In genomic region chr1:213987422-213987875, GRCh38 we compare ENCODE assay signal across 8 cellular contexts. TPM values are rescaled to one million over a fixed set of nuclear protein-coding genes. Genes with fewer than 3 reads are reported as not detected.
DNase-seq lines count a peak whose midpoint lies in the region; ATAC-seq and TF ChIP-seq lines count a peak whose summit lies in the region.

No MANE protein-coding gene starts in this region.

- peak overlapping the region; percentile 93 for H3K4me3 Mint-ChIP-seq in activated naive CD8-positive, alpha-beta T cell
- H3K4me3 Mint-ChIP-seq in stimulated activated naive B cell treated with anti-CD40 and anti-IgM and Interleukin-4, amounts not matched to agents 10 μg/mL and 1 μg/mL and 100 μg/mL, for 72 hours, result peak overlapping the region; percentile 85 to 86

- H3K36me3 Mint-ChIP-seq in activated naive CD8-positive, alpha-beta T cell, result no peaks in the 10 kb centered on the region
- H3K36me3 Mint-ChIP-seq in stimulated activated naive B cell treated with anti-CD40 and anti-IgM and Interleukin-4, amounts not matched to agents 10 μg/mL and 1 μg/mL and 100 μg/mL, for 72 hours, result peaks cover 4 to 18% of the 10 kb centered on the region in 2 donors

- intact Hi-C loops in Right ventricle myocardium inferior (cut with DNase I), result loop anchor here (10.0 kb wide), 2 partner anchors 423 to 743 kb away; no protein-coding TSS in a partner anchor
- intact Hi-C loops in cardiac septum (cut with DNase I), result loop anchor here (10.0 kb wide), 1 partner anchor 743 kb away; no protein-coding TSS in a partner anchor

- peak overlapping the region; percentile 53 for H3K4me3 ChIP-seq in iPS-11a (ENCODE audit: low read depth, low read length)

- in situ Hi-C loops in GM13976 (cut with MboI; ENCODE audit: low sequenced_read_pairs, unreplicated experiment), result no loop called here

- ATAC-seq in Right ventricle myocardium inferior (peak; percentile 46), HG03439 (IDR thresholded peaks at IDR 0.05; ENCODE audit: unreplicated experiment) (peak; percentile 44)
- no peak for ATAC-seq in stimulated activated naive B cell treated with anti-CD40 and anti-IgM and Interleukin-4, amounts not matched to agents 10 μg/mL and 1 μg/mL and 100 μg/mL, for 72 hours (replicated peaks)

- peak; percentile 76 for DNase-seq in Right ventricle myocardium inferior (ENCODE audit: missing footprints)
- no peak for DNase-seq in cardiac septum (ENCODE audit: low spot score)
- DNase-seq in stimulated activated naive B cell treated with anti-CD40 and anti-IgM and Interleukin-4, amounts not matched to agents 10 μg/mL and 1 μg/mL and 100 μg/mL, for 72 hours, result no peak
- DNase-seq in GM19238 (ENCODE audit: insufficient read length, low spot score), result no peak
- no peak for DNase-seq in GM13976 (ENCODE audit: low spot score)

- no peak overlapping the region for H3K27ac Mint-ChIP-seq in activated naive CD8-positive, alpha-beta T cell
- peak overlapping the region; percentile 92 for H3K27ac Mint-ChIP-seq in stimulated activated naive B cell treated with anti-CD40 and anti-IgM and Interleukin-4, amounts not matched to agents 10 μg/mL and 1 μg/mL and 100 μg/mL, for 72 hours

- TF ChIP-seq CTCF in GM13976 (IDR thresholded peaks at IDR 0.05; ENCODE audit: borderline replicate concordance, control extremely low read depth, extremely low read depth, insufficient read depth, missing control alignments), result no peak

- H3K4me1 Mint-ChIP-seq in activated naive CD8-positive, alpha-beta T cell (ENCODE audit: low read depth), result peaks cover 44% of the 10 kb centered on the region
- H3K4me1 Mint-ChIP-seq in stimulated activated naive B cell treated with anti-CD40 and anti-IgM and Interleukin-4, amounts not matched to agents 10 μg/mL and 1 μg/mL and 100 μg/mL, for 72 hours, result peaks cover 20 to 32% of the 10 kb centered on the region in 2 donors

- no peaks in the 10 kb centered on the region for H3K9me3 Mint-ChIP-seq in activated naive CD8-positive, alpha-beta T cell (ENCODE audit: low read depth)
- peaks cover 7 to 13% of the 10 kb centered on the region in 2 donors for H3K9me3 Mint-ChIP-seq in stimulated activated naive B cell treated with anti-CD40 and anti-IgM and Interleukin-4, amounts not matched to agents 10 μg/mL and 1 μg/mL and 100 μg/mL, for 72 hours

- H3K27me3 Mint-ChIP-seq in activated naive CD8-positive, alpha-beta T cell, result peaks cover 66% of the 10 kb centered on the region
- peaks cover 77 to 86% of the 10 kb centered on the region in 2 donors for H3K27me3 Mint-ChIP-seq in stimulated activated naive B cell treated with anti-CD40 and anti-IgM and Interleukin-4, amounts not matched to agents 10 μg/mL and 1 μg/mL and 100 μg/mL, for 72 hours

RNA-seq across cellular contexts. Expression of gene PROX1, which starts 0.3 kb away (rescaled TPM):
- 82.9 TPM for total RNA-seq in Right ventricle myocardium inferior
- total RNA-seq in cardiac septum, result 110 TPM

Comparison
In these comparisons a context has a peak if more than half of its experiments do, and no peak if none do; other contexts are left out.
1. ATAC-seq: peak in Right ventricle myocardium inferior (single experiment) and HG03439 (single experiment); none in stimulated activated naive B cell treated with anti-CD40 and anti-IgM and Interleukin-4, amounts not matched to agents 10 μg/mL and 1 μg/mL and 100 μg/mL, for 72 hours (0 of 2).